ENCODE assay signal across 15 cellular contexts in the genomic region with DNA sequence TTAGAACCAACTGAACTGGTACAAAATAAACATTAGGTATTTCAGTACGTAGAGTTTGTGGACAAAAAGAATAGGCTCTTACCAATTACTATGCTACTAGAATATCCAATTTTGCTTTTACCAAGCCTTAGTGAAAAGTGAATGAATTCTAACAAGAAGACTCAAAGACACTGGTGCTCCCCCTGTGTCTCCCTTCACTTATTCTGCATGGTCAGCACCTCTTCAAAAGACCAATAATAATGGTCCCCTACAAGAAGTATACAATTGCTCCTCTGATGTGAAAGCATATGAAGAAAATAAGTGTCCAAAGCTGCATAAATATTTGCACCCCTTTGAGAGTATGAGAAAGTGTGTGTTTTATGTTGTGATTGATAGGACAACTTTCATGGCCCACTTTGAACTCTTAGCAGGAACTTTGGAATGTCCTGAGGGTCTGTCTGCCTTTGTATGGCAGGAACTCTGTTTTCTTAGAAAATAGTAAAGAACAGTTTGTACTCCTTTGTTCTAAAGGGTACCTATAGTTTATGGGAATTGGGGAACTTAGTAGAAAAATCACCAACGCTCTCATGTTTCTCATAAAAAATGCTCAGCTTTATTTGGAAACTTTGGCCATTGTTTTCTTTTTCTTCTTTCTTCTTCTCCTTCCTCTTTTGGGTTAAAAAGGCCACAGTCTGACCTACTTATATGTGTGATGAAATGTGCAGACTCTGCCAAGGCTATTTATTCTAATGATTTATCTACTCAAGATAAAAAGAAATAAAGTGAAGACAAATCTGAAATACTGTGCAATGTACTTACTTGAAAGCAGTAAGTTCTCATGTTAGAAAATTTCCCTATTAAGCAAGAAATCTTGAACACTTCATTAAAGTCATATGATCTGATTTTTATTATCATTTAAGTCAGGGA.
DNase-seq lines count a peak whose midpoint lies in the region; ATAC-seq and TF ChIP-seq lines count a peak whose summit lies in the region.
"Had no signal": no experiment of that assay in that cellular context is flagged by ENCODE, and none has a peak within 500 bp of the region (broad histone marks: within the 10 kb centered on the region; RNA-seq: fewer than 3 reads in every experiment).

No MANE protein-coding gene starts in this region.

- H3K27ac ChIP-seq in GM23248 = no peak overlapping the region
- H3K27ac ChIP-seq in PC-9 = no peak overlapping the region
- peak overlapping the region in 1 of 4 donors; percentile 2 for H3K27ac ChIP-seq in gastroesophageal sphincter

- intact Hi-C loops in PC-9 (cut with micrococcal nuclease; ENCODE audit: unreplicated experiment) = no loop called here

- TF ChIP-seq EP300 in gastroesophageal sphincter (IDR thresholded peaks at IDR 0.05) = no peak

- H3K4me1 ChIP-seq in GM23248 (ENCODE audit: insufficient read depth) (peaks cover 5% of the 10 kb centered on the region; the same call in 1 of the 2 replicates), PC-9 (replicated peaks; ENCODE audit: insufficient read depth) (peaks cover 5% of the 10 kb centered on the region; the same call in 1 of the 2 replicates), gastroesophageal sphincter (no peaks in the 10 kb centered on the region)

- ATAC-seq in gastroesophageal sphincter (peak; percentile 67), HG02623 (IDR thresholded peaks at IDR 0.05; ENCODE audit: unreplicated experiment) (no peak), GM21447 (IDR thresholded peaks at IDR 0.05; ENCODE audit: unreplicated experiment) (no peak)
- ATAC-seq: activated naive CD8-positive, alpha-beta T cell treated with anti-CD3 and anti-CD28 coated beads, Interleukin-2, amount 50 U/mL, for 24 hours; stimulated activated naive CD8-positive, alpha-beta T cell treated with anti-CD3 and anti-CD28 coated beads, Interleukin-15, amount 100 ng/mL, for 72 hours had no signal

- CTCF ChIA-PET in PC-9 (lab: Charles Lee) = no interaction called here

- H4K20me1 ChIP-seq in GM23248 (ENCODE audit: insufficient read depth) = no peaks in the 10 kb centered on the region
- no peaks in the 10 kb centered on the region for H4K20me1 ChIP-seq in PC-9 (ENCODE audit: insufficient read depth)

- no peak for TF ChIP-seq POLR2A in gastroesophageal sphincter (IDR thresholded peaks at IDR 0.05)

- no peaks in the 10 kb centered on the region for H3K79me2 ChIP-seq in GM23248 (ENCODE audit: insufficient read depth)
- H3K79me2 ChIP-seq in PC-9 (ENCODE audit: low read depth) = no peaks in the 10 kb centered on the region

- H3K9me3 ChIP-seq in GM23248 (ENCODE audit: low read depth) = no peaks in the 10 kb centered on the region
- H3K9me3 ChIP-seq in PC-9 (ENCODE audit: insufficient read depth, low read depth) = no peaks in the 10 kb centered on the region
- H3K9me3 ChIP-seq in gastroesophageal sphincter = no peaks in the 10 kb centered on the region

- H3K4me2 ChIP-seq in GM23248 (ENCODE audit: unreplicated experiment) (no peak overlapping the region), PC-9 (no peak overlapping the region)

- DNase-seq in GM23248 (peak; percentile 8), PC-9 (no peak), skeletal muscle cell (ENCODE audit: low read depth) (peak; percentile 48), iPS-NIHi7 (ENCODE audit: extremely low spot score) (no peak), NCI-H1417 treated with DMSO at 0.1 percent for 48 hours (lab: John Stamatoyannopoulos, UW) (no peak)
- DNase-seq: activated CD4-positive, alpha-beta memory T cell treated with anti-CD3 and anti-CD28 coated beads, Interleukin-2, amount 10 ng/mL, durations not matched to agents 7 days and 5 days; activated naive CD8-positive, alpha-beta T cell treated with anti-CD3 and anti-CD28 coated beads, Interleukin-2, amount 50 U/mL, for 24 hours; glutamatergic neuron; Kasumi-1; NCI-H446; stimulated activated CD4-positive, alpha-beta T cell treated with anti-CD3 and anti-CD28 coated beads, Interleukin-15, amount 100 ng/mL, for 24 hours; stimulated activated naive CD8-positive, alpha-beta T cell treated with anti-CD3 and anti-CD28 coated beads, Interleukin-15, amount 100 ng/mL, for 72 hours had no signal

- H3K9me2 ChIP-seq in GM23248 (ENCODE audit: insufficient read depth) (no peaks in the 10 kb centered on the region), PC-9 (ENCODE audit: insufficient read depth) (peaks cover 3% of the 10 kb centered on the region; the same call in 1 of the 2 replicates)

- POLR2A ChIA-PET in PC-9 (lab: Charles Lee; ENCODE audit: unreplicated experiment) = no interaction called here

- H2AFZ ChIP-seq in GM23248 (peak overlapping the region; percentile 28; the same call in 1 of the 2 replicates), PC-9 (0 out of 2 replicates have a peak overlapping the region, but pooled peaks have one; percentile 23)

- H3F3A ChIP-seq in GM23248 (ENCODE audit: insufficient read depth) (0 out of 2 replicates have a peak, but pooled peaks cover 6% of the 10 kb centered on the region), PC-9 (ENCODE audit: insufficient read depth, low read depth) (no peaks in the 10 kb centered on the region)

- H3K4me3 ChIP-seq in GM23248 (no peak overlapping the region), PC-9 (no peak overlapping the region), gastroesophageal sphincter (no peak overlapping the region), skeletal muscle cell (ENCODE audit: low read depth, low read length) (no peak overlapping the region)

- no TSS peak for BruUV-seq in PC-9 (replicated peaks; lab: Mats Ljungman, UMichigan)

- in situ Hi-C loops in GM23248 (cut with MboI) = no loop called here

- 47 to 50% methylated on average over 2 of the region's 2 CpGs for WGBS in GM23248 (ENCODE audit: low coverage in 1 of 2, low lambda C conversion rate in 2 of 2, missing lambda C conversion rate in 2 of 2), 2 experiments
- WGBS in gastroesophageal sphincter (ENCODE audit: low coverage in 1 of 2), 2 donors = 57 to 60% methylated on average over 2 of the region's 2 CpGs

- H3K27me3 ChIP-seq in GM23248 (replicated peaks; ENCODE audit: insufficient read depth) (no peaks in the 10 kb centered on the region), PC-9 (ENCODE audit: insufficient read depth, low read depth) (no peaks in the 10 kb centered on the region), gastroesophageal sphincter (no peaks in the 10 kb centered on the region)

- TF ChIP-seq CTCF in PC-9 (conservative IDR thresholded peaks at IDR 0.05) (no peak), gastroesophageal sphincter (IDR thresholded peaks at IDR 0.05) (no peak)

- no peak overlapping the region for H3K9ac ChIP-seq in GM23248

- H3K36me3 ChIP-seq in GM23248 (ENCODE audit: low read depth) = no peaks in the 10 kb centered on the region
- H3K36me3 ChIP-seq in PC-9 (ENCODE audit: low read depth) = no peaks in the 10 kb centered on the region
- no peaks in the 10 kb centered on the region for H3K36me3 ChIP-seq in gastroesophageal sphincter

Comparison
In these comparisons a context has a peak if more than half of its experiments do, and no peak if none do; other contexts are left out.
1. DNase-seq: peak in GM23248 (single experiment) and skeletal muscle cell (single experiment); none in PC-9 (0 of 2), iPS-NIHi7 (single experiment) and NCI-H1417 treated with DMSO at 0.1 percent for 48 hours (single experiment).